ENCODE assay signal across 11 cellular contexts in genomic region chr5:146825033-146825432, GRCh38. TPM values are rescaled to one million over a fixed set of nuclear protein-coding genes. Genes with fewer than 3 reads are reported as not detected.
DNase-seq lines count a peak whose midpoint lies in the region; ATAC-seq, FAIRE-seq and TF ChIP-seq lines count a peak whose summit lies in the region.
"Had no signal": no experiment of that assay in that cellular context is flagged by ENCODE, and none has a peak within 500 bp of the region (broad histone marks: within the 10 kb centered on the region; RNA-seq: fewer than 3 reads in every experiment).

No MANE protein-coding gene starts in this region.

- no peaks in the 10 kb centered on the region for H3K36me3 Mint-ChIP-seq in neural crest cell (ENCODE audit: low read depth)

- H3K27ac Mint-ChIP-seq in neural crest cell (ENCODE audit: unreplicated experiment): no peak overlapping the region
- H3K27ac Mint-ChIP-seq: effector memory CD8-positive, alpha-beta T cell; nephron had no signal

- H3K4me1 ChIP-seq in BE2C: peaks cover 14% of the 10 kb centered on the region

- in situ Hi-C loops in G401 (cut with HindIII; ENCODE audit: low sequenced_read_pairs): no loop called here

- DNase-seq in H54 (ENCODE audit: insufficient read length, low spot score) (peak; percentile 16), NCI-H226 (peak; percentile 22), dermis blood vessel endothelial cell (peak; percentile 26), neural crest cell (ENCODE audit: low read depth, low spot score) (peak; percentile 71), BE2C (no peak), DMS79 treated with DMSO at 0.1 percent for 48 hours (lab: John Stamatoyannopoulos, UW) (no peak), G401 (ENCODE audit: low spot score) (no peak)
- DNase-seq: NCI-H2171 had no signal

- no peak for TF ChIP-seq POLR2A in H54 (IDR thresholded peaks at IDR 0.05; ENCODE audit: low read depth, low read length)

- H3K36me3 ChIP-seq in BE2C: no peaks in the 10 kb centered on the region

- H3K9me3 Mint-ChIP-seq in neural crest cell: peaks cover 2% of the 10 kb centered on the region
- H3K9me3 Mint-ChIP-seq: effector memory CD8-positive, alpha-beta T cell; nephron had no signal

- no peaks in the 10 kb centered on the region for H3K27me3 ChIP-seq in BE2C

- no peak overlapping the region for H3K4me3 ChIP-seq in BE2C (ENCODE audit: low read depth, low read length)

- no peak for ATAC-seq in GM21447 (IDR thresholded peaks at IDR 0.05; ENCODE audit: unreplicated experiment)
- ATAC-seq: effector memory CD8-positive, alpha-beta T cell had no signal

- H3K4me3 Mint-ChIP-seq in neural crest cell: no peak overlapping the region
- H3K4me3 Mint-ChIP-seq: effector memory CD8-positive, alpha-beta T cell; nephron had no signal

- H3K4me1 Mint-ChIP-seq in neural crest cell: peaks cover 8% of the 10 kb centered on the region
- H3K4me1 Mint-ChIP-seq: nephron had no signal

- peak; percentile 64 for FAIRE-seq in H54 (lab: Jason Lieb, UNC)

- no peak for TF ChIP-seq CTCF in neural crest cell (conservative IDR thresholded peaks at IDR 0.05)
- TF ChIP-seq CTCF in BE2C (IDR thresholded peaks at IDR 0.05; ENCODE audit: low read depth, low read length): no peak

- H3K27me3 Mint-ChIP-seq in neural crest cell (ENCODE audit: low read depth): peaks cover 3% of the 10 kb centered on the region
- H3K27me3 Mint-ChIP-seq: effector memory CD8-positive, alpha-beta T cell had no signal

- H3K9me3 ChIP-seq in BE2C: no peaks in the 10 kb centered on the region

RNA-seq across cellular contexts. Expression of gene PPP2R2B, which starts 53.5 kb away (rescaled TPM):
- total RNA-seq in dermis blood vessel endothelial cell (not detected in 2 replicates), neural crest cell (4.1 and 4.9 TPM in 2 replicates)
- 8.4 TPM for polyA plus RNA-seq in BE2C (2012; ENCODE audit: insufficient read depth, insufficient read length, low read depth)
- not detected in 2 replicates for total RNA-seq in G401 (2014; rRNA removed; shearing (Covaris generic))

Comparison
In these comparisons a context has a peak if more than half of its experiments do, and no peak if none do; other contexts are left out.
1. DNase-seq: peak in H54 (single experiment), NCI-H226 (single experiment), dermis blood vessel endothelial cell (single experiment) and neural crest cell (single experiment); none in BE2C (single experiment), DMS79 treated with DMSO at 0.1 percent for 48 hours (single experiment) and G401 (single experiment).